ENCODE assay signal across 20 cellular contexts in genomic region chr7:155313082-155313481, GRCh38.
"Had no signal": no experiment of that assay in that cellular context is flagged by ENCODE, and none has a peak within 500 bp of the region (broad histone marks: within the 10 kb centered on the region; RNA-seq: fewer than 3 reads in every experiment).

No MANE protein-coding gene starts in this region.

- H3K36me3 ChIP-seq: ovary, uterus had no signal

- H3K27ac Mint-ChIP-seq: nephron, type B pancreatic cell had no signal

- H3K27me3 Mint-ChIP-seq: naive B cell had no signal

- FAIRE-seq: endometrium, keratinocyte had no signal

- H3K27ac ChIP-seq: left ventricle myocardium inferior, ovary, right atrium auricular region, sigmoid colon, skin epidermis, uterus had no signal

- H3K4me1 ChIP-seq: left ventricle myocardium inferior, right atrium auricular region, sigmoid colon, uterus had no signal

- H3K9me3 ChIP-seq: left ventricle myocardium inferior, ovary, right atrium auricular region, sigmoid colon, uterus had no signal

- DNase-seq: cortex of kidney; dorsolateral prefrontal cortex; effector memory CD4-positive, alpha-beta T cell; immature natural killer cell; left ventricle myocardium inferior; mesenchymal stem cell; midbrain; naive B cell; ovary; sigmoid colon; stimulated activated CD4-positive, alpha-beta T cell treated with anti-CD3 and anti-CD28 coated beads, Interleukin-12 subunit alpha, Interleukin-12 subunit beta, amount 100 ng/mL, for 4 hours; stimulated activated naive CD4-positive, alpha-beta T cell treated with Interleukin-2 at 50 U/mL for 16 hours; uterus had no signal

- H3K4me3 Mint-ChIP-seq: immature natural killer cell, naive B cell, nephron, type B pancreatic cell had no signal

- H3K4me1 Mint-ChIP-seq: immature natural killer cell, naive B cell, nephron had no signal

- H3K4me3 ChIP-seq: dorsolateral prefrontal cortex, left ventricle myocardium inferior, lung, ovary, right atrium auricular region, sigmoid colon, skin epidermis, uterus had no signal

- H3K27me3 ChIP-seq: dorsolateral prefrontal cortex, ovary, right atrium auricular region, sigmoid colon, uterus had no signal
